Comparison of ENCODE assay signal across 20 cellular contexts in genomic region chr1:205004296-205004813, GRCh38. TPM values are rescaled to one million over a fixed set of nuclear protein-coding genes. Genes with fewer than 3 reads are reported as not detected.
A peak's percentile ranks its signal among the peaks of the same experiment; 100 is the strongest.
DNase-seq lines count a peak whose midpoint lies in the region; ATAC-seq and TF ChIP-seq lines count a peak whose summit lies in the region.
"Had no signal": no experiment of that assay in that cellular context is flagged by ENCODE, and none has a peak within 500 bp of the region (broad histone marks: within the 10 kb centered on the region; RNA-seq: fewer than 3 reads in every experiment).

No MANE protein-coding gene starts in this region.

- ATAC-seq in HG03378 (IDR thresholded peaks at IDR 0.05; ENCODE audit: unreplicated experiment), result no peak
- ATAC-seq: A549, HepG2, Right ventricle myocardium inferior had no signal

- no peak overlapping the region for H3K4me2 ChIP-seq in mammary epithelial cell (ENCODE audit: insufficient read depth, low read depth, low read length)
- H3K4me2 ChIP-seq: A549, BLaER1 had no signal

- intact Hi-C loops in breast epithelium (cut with DNase I; ENCODE audit: low total_unique reads), result no loop called here
- intact Hi-C loops in mammary epithelial cell (cut with micrococcal nuclease), result no loop called here
- intact Hi-C loops in testis (cut with DNase I; ENCODE audit: low total_unique reads), result no loop called here
- intact Hi-C loops in transverse colon (cut with DNase I; ENCODE audit: low total_unique reads), result no loop called here

- DNase-seq in breast epithelium (ENCODE audit: low spot score in 2 of 2) (no peak), mammary epithelial cell (no peak), fibroblast of gingiva (ENCODE audit: low read depth) (peak; percentile 26), testis (peak; percentile 58), NCI-H524 treated with DMSO at 0.1 percent for 48 hours (lab: John Stamatoyannopoulos, UW) (no peak), transverse colon (no peak)
- DNase-seq: CD8-positive, alpha-beta memory T cell; KBM-7; NCI-H1105 treated with DMSO at 0.1 percent for 48 hours; NCI-H1694; NCI-H2227 treated with DMSO at 0.1 percent for 48 hours; NCI-H510A treated with DMSO at 0.1 percent for 48 hours; Peyer's patch had no signal

- TF ChIP-seq CTCF in breast epithelium (IDR thresholded peaks at IDR 0.05) (no peak), mammary epithelial cell (conservative IDR thresholded peaks at IDR 0.05 in 1 of 2, IDR thresholded peaks at IDR 0.05 in 1 of 2; ENCODE audit: extremely low read depth in 1 of 2, insufficient read depth in 1 of 2, low read depth in 1 of 2, low read length in 2 of 2) (no peak), neutrophil (IDR thresholded peaks at IDR 0.05) (no peak), testis (IDR thresholded peaks at IDR 0.05) (no peak), transverse colon (IDR thresholded peaks at IDR 0.05) (no peak)

- CTCF ChIA-PET in mammary epithelial cell (lab: Charles Lee; ENCODE audit: low non-redundant PET), result no interaction called here

- in situ Hi-C loops in mammary epithelial cell (cut with MboI; ENCODE audit: low sequenced_read_pairs in 2 of 2) (no loop called here), transverse colon (cut with MboI; ENCODE audit: low pct_ligation_motif_present in 1 of 4, low pct_unique_long_range_greater_than_20kb in 1 of 4, low sequenced_read_pairs in 3 of 4) (no loop called here)

- no peaks in the 10 kb centered on the region for H3K36me3 ChIP-seq in breast epithelium
- no peaks in the 10 kb centered on the region for H3K36me3 ChIP-seq in mammary epithelial cell (ENCODE audit: insufficient read depth, low read length)
- H3K36me3 ChIP-seq in neutrophil, result no peaks in the 10 kb centered on the region
- no peaks in the 10 kb centered on the region for H3K36me3 ChIP-seq in testis (ENCODE audit: low read depth, missing control alignments)
- no peaks in the 10 kb centered on the region for H3K36me3 ChIP-seq in transverse colon
- H3K36me3 ChIP-seq: BLaER1, Peyer's patch had no signal

- TF ChIP-seq EP300 in transverse colon (IDR thresholded peaks at IDR 0.05; ENCODE audit: low read depth), result no peak

- H3K9ac ChIP-seq in mammary epithelial cell (ENCODE audit: insufficient read depth, low read length), result no peak overlapping the region
- H3K9ac ChIP-seq: BLaER1 had no signal

- H3K9me3 ChIP-seq in breast epithelium (no peaks in the 10 kb centered on the region), mammary epithelial cell (replicated peaks; ENCODE audit: insufficient read depth, low read length) (no peaks in the 10 kb centered on the region), neutrophil (no peaks in the 10 kb centered on the region), testis (no peaks in the 10 kb centered on the region), transverse colon (no peaks in the 10 kb centered on the region)
- H3K9me3 ChIP-seq: A549, BLaER1, Peyer's patch had no signal

- H3K79me2 ChIP-seq in mammary epithelial cell (ENCODE audit: insufficient read depth, low read length), result no peaks in the 10 kb centered on the region

- H3K27me3 ChIP-seq in breast epithelium (no peaks in the 10 kb centered on the region), mammary epithelial cell (ENCODE audit: insufficient read depth, low read length) (peaks cover 3% of the 10 kb centered on the region), neutrophil (no peaks in the 10 kb centered on the region), testis (no peaks in the 10 kb centered on the region), transverse colon (no peaks in the 10 kb centered on the region)
- H3K27me3 ChIP-seq: BLaER1, Peyer's patch had no signal

- no peaks in the 10 kb centered on the region for H3K4me1 ChIP-seq in breast epithelium
- no peaks in the 10 kb centered on the region for H3K4me1 ChIP-seq in mammary epithelial cell (ENCODE audit: insufficient read depth, low read length)
- peaks cover 54 to 66% of the 10 kb centered on the region in 2 experiments for H3K4me1 ChIP-seq in neutrophil (ENCODE audit: control insufficient read depth in 1 of 2, insufficient read depth in 1 of 2, low read depth in 1 of 2, low read length in 1 of 2)
- H3K4me1 ChIP-seq in testis, result peaks cover 3% of the 10 kb centered on the region
- H3K4me1 ChIP-seq in transverse colon, result no peaks in the 10 kb centered on the region
- H3K4me1 ChIP-seq: A549, Peyer's patch had no signal

- H3K27ac ChIP-seq in breast epithelium (peak overlapping the region; percentile 41 to 54), mammary epithelial cell (ENCODE audit: insufficient read depth, low read depth, low read length) (no peak overlapping the region), neutrophil (peak overlapping the region; percentile 82), testis (peak overlapping the region in 1 of 2 donors; percentile 42), transverse colon (no peak overlapping the region)
- H3K27ac ChIP-seq: A549, BLaER1, Peyer's patch had no signal

- H2AFZ ChIP-seq in mammary epithelial cell (ENCODE audit: low read depth, low read length), result no peak overlapping the region

- dilution Hi-C loops in mammary epithelial cell (cut with HindIII; ENCODE audit: low sequenced_read_pairs), result no loop called here

- no TSS peak for BruUV-seq in mammary epithelial cell (replicated peaks; lab: Mats Ljungman, UMichigan)

- TF ChIP-seq POLR2A in breast epithelium (IDR thresholded peaks at IDR 0.05) (no peak), testis (IDR thresholded peaks at IDR 0.05) (no peak), transverse colon (IDR thresholded peaks at IDR 0.05) (no peak)

- H4K20me1 ChIP-seq in mammary epithelial cell (ENCODE audit: insufficient read depth, low read length), result no peaks in the 10 kb centered on the region
- H4K20me1 ChIP-seq: BLaER1 had no signal

- no peak overlapping the region for H3K4me3 ChIP-seq in breast epithelium
- H3K4me3 ChIP-seq in mammary epithelial cell (replicated peaks in 1 of 3; ENCODE audit: insufficient read depth in 1 of 3, low read depth in 2 of 3, low read length in 3 of 3), result no peak overlapping the region
- H3K4me3 ChIP-seq in neutrophil (ENCODE audit: low read depth in 1 of 2, low read length in 1 of 2), result no peak overlapping the region
- H3K4me3 ChIP-seq in testis, result no peak overlapping the region
- no peak overlapping the region for H3K4me3 ChIP-seq in transverse colon
- H3K4me3 ChIP-seq: A549, BLaER1, Peyer's patch had no signal

- 62% methylated on average over 5 of the region's 5 CpGs for WGBS in mammary epithelial cell (ENCODE audit: low coverage, missing lambda C conversion rate)
- 63 to 71% methylated on average over 5 of the region's 5 CpGs for WGBS in testis, 2 donors
- 61 to 63% methylated on average over 4 to 5 of the region's 5 CpGs for WGBS in transverse colon (ENCODE audit: low coverage in 1 of 2), 2 donors

RNA-seq across cellular contexts. Expression of gene CNTN2, which starts 38.7 kb away (rescaled TPM):
- not detected for total RNA-seq in breast epithelium
- total RNA-seq in mammary epithelial cell, result under 1 TPM in 1 of 2 donors, not detected in 1; 0.35 TPM
- polyA plus RNA-seq in mammary epithelial cell, result not detected
- polyA minus RNA-seq in mammary epithelial cell, result not detected
- 10 to 100 TPM; 16.4 to 17.2 TPM for total RNA-seq in testis
- 31.9 TPM for polyA plus RNA-seq in testis (ENCODE audit: insufficient read depth, low read depth, low replicate concordance)
- 1 to 10 TPM; 1.4 to 6.7 (median 1.8) TPM for total RNA-seq in transverse colon
- total RNA-seq: CD8-positive, alpha-beta memory T cell; HepG2; SK-MEL-5 had no signal
- polyA plus RNA-seq: A549; CD8-positive, alpha-beta memory T cell; HepG2 had no signal

Comparison
In these comparisons a context has a peak if more than half of its experiments do, and no peak if none do; other contexts are left out.
1. H3K27ac ChIP-seq: peak in breast epithelium (2 of 2) and neutrophil (single experiment); none in mammary epithelial cell (single experiment) and transverse colon (0 of 4).
2. DNase-seq: peak in fibroblast of gingiva (single experiment) and testis (single experiment); none in breast epithelium (0 of 2), mammary epithelial cell (single experiment), NCI-H524 treated with DMSO at 0.1 percent for 48 hours (single experiment) and transverse colon (single experiment).